In the genomic region with DNA sequence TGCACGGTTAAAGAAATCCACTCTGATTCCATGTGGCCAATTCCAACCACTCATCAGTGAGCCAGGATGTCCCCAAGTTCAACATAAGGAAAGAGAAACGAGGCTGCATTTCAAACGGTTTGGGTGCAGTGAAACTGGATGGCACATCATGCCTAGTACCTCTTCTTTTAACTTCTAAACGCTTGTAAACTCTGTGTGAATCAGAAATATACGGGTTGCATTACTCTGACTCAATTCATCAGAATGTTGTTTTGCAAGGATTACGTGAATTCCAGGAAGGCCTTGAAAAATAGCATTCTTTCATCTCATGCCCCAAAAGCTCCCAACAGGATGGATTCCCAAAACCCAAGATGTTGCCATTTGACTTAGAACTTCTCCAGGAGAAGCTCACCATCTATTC, we compare ENCODE assay signal across 13 cellular contexts.
A peak's percentile ranks its signal among the peaks of the same experiment; 100 is the strongest.
DNase-seq lines count a peak whose midpoint lies in the region; ATAC-seq, FAIRE-seq and TF ChIP-seq lines count a peak whose summit lies in the region.
"Had no signal": no experiment of that assay in that cellular context is flagged by ENCODE, and none has a peak within 500 bp of the region (broad histone marks: within the 10 kb centered on the region; RNA-seq: fewer than 3 reads in every experiment).

No MANE protein-coding gene starts in this region.

- H3K4me2 ChIP-seq in smooth muscle cell, result peak overlapping the region; percentile 61

- H3K27me3 ChIP-seq in smooth muscle cell (ENCODE audit: low read depth), result no peaks in the 10 kb centered on the region
- H3K27me3 ChIP-seq: right atrium auricular region had no signal

- H3K4me1 ChIP-seq in smooth muscle cell (ENCODE audit: low read depth), result peaks cover 6% of the 10 kb centered on the region
- H3K4me1 ChIP-seq: Caco-2, right atrium auricular region had no signal

- DNase-seq in H54 (ENCODE audit: insufficient read length, low spot score) (peak; percentile 3), fibroblast of the aortic adventitia (ENCODE audit: low read depth) (peak; percentile 98), smooth muscle cell (lab: John Stamatoyannopoulos, UW; ENCODE audit: unreplicated experiment) (no peak), NCI-H1417 (lab: John Stamatoyannopoulos, UW) (no peak), ACHN (no peak), cerebellar nuclear complex (lab: John Stamatoyannopoulos, UW) (no peak)
- DNase-seq: activated CD8-positive, alpha-beta memory T cell treated with anti-CD3 and anti-CD28 coated beads, Interleukin-2, amount 50 U/mL, for 48 hours; activated naive CD8-positive, alpha-beta T cell treated with anti-CD3 and anti-CD28 coated beads, Interleukin-2, amount 50 U/mL, for 24 hours; Caco-2; NCI-H510A had no signal

- H3K27ac ChIP-seq in angular gyrus (ENCODE audit: low read depth, low read length) (peak overlapping the region; percentile 46), smooth muscle cell (ENCODE audit: low read depth) (peak overlapping the region; percentile 82)
- H3K27ac ChIP-seq: right atrium auricular region had no signal

- no peak for FAIRE-seq in H54 (lab: Jason Lieb, UNC)

- H3F3A ChIP-seq in smooth muscle cell (ENCODE audit: low read depth), result no peaks in the 10 kb centered on the region

- no peaks in the 10 kb centered on the region for H3K9me3 ChIP-seq in smooth muscle cell (replicated peaks; ENCODE audit: low read depth)
- H3K9me3 ChIP-seq: Caco-2, right atrium auricular region had no signal

- no peak overlapping the region for H2AFZ ChIP-seq in smooth muscle cell (ENCODE audit: low read depth)

- H4K20me1 ChIP-seq in smooth muscle cell (ENCODE audit: low read depth), result no peaks in the 10 kb centered on the region

- in situ Hi-C loops in ACHN (cut with HindIII; ENCODE audit: low pct_ligation_motif_present, low pct_unique_long_range_greater_than_20kb, low sequenced_read_pairs), result no loop called here

- 28% methylated on average over 6 of the region's 6 CpGs for WGBS in smooth muscle cell (ENCODE audit: low lambda C conversion rate)

- TF ChIP-seq CTCF in fibroblast of the aortic adventitia (IDR thresholded peaks at IDR 0.05; ENCODE audit: insufficient read depth, low read length), result no peak
- TF ChIP-seq CTCF in smooth muscle cell (IDR thresholded peaks at IDR 0.05; ENCODE audit: borderline replicate concordance, insufficient read depth, poor library complexity, severe bottlenecking), result no peak

- no peak for ATAC-seq in GM18907 (IDR thresholded peaks at IDR 0.05; ENCODE audit: unreplicated experiment)
- ATAC-seq: activated naive CD8-positive, alpha-beta T cell treated with anti-CD3 and anti-CD28 coated beads, Interleukin-2, amount 50 U/mL, for 24 hours had no signal

- H3K36me3 ChIP-seq in smooth muscle cell (ENCODE audit: low read depth), result no peaks in the 10 kb centered on the region
- H3K36me3 ChIP-seq: right atrium auricular region had no signal

- H3K9ac ChIP-seq in smooth muscle cell (ENCODE audit: low read depth), result peak overlapping the region; percentile 63

- H3K79me2 ChIP-seq in smooth muscle cell (ENCODE audit: low read depth), result no peaks in the 10 kb centered on the region

- TF ChIP-seq POLR2A in H54 (IDR thresholded peaks at IDR 0.05; ENCODE audit: low read depth, low read length), result no peak

- H3K4me3 ChIP-seq in fibroblast of the aortic adventitia (ENCODE audit: low read depth, low read length) (no peak overlapping the region), smooth muscle cell (no peak overlapping the region)
- H3K4me3 ChIP-seq: right atrium auricular region had no signal

Comparison
In these comparisons a context has a peak if more than half of its experiments do, and no peak if none do; other contexts are left out.
1. DNase-seq: peak in H54 (single experiment) and fibroblast of the aortic adventitia (single experiment); none in smooth muscle cell (single experiment), NCI-H1417 (0 of 3), ACHN (single experiment) and cerebellar nuclear complex (0 of 2).